In genomic region chr5:21419383-21419782, GRCh38 we compare ENCODE assay signal across 23 cellular contexts.
DNase-seq lines count a peak whose midpoint lies in the region; TF ChIP-seq lines count a peak whose summit lies in the region.
"Had no signal": no experiment of that assay in that cellular context is flagged by ENCODE, and none has a peak within 500 bp of the region (broad histone marks: within the 10 kb centered on the region; RNA-seq: fewer than 3 reads in every experiment).

No MANE protein-coding gene starts in this region.

- in situ Hi-C loops in SK-MEL-5 (cut with HindIII; ENCODE audit: low pct_unique_long_range_greater_than_20kb, low sequenced_read_pairs): no loop called here
- in situ Hi-C loops in GM23248 (cut with MboI): no loop called here

- no peak overlapping the region for H3K9ac ChIP-seq in neural progenitor cell
- H3K9ac ChIP-seq in GM23248: no peak overlapping the region

- no peak overlapping the region for H3K27ac Mint-ChIP-seq in neural progenitor cell
- H3K27ac Mint-ChIP-seq: B cell; CD14-positive monocyte; CD8-positive, alpha-beta memory T cell; T-helper 17 cell had no signal

- no peaks in the 10 kb centered on the region for H3K36me3 Mint-ChIP-seq in neural progenitor cell
- H3K36me3 Mint-ChIP-seq: CD14-positive monocyte; CD8-positive, alpha-beta memory T cell had no signal

- H3F3A ChIP-seq in neural progenitor cell (ENCODE audit: low read depth) (no peaks in the 10 kb centered on the region), GM23248 (ENCODE audit: insufficient read depth) (no peaks in the 10 kb centered on the region)

- H3K4me3 ChIP-seq in neural progenitor cell (no peak overlapping the region), MG63 (no peak overlapping the region), GM23248 (no peak overlapping the region)
- H3K4me3 ChIP-seq: GM12878, SK-N-MC had no signal

- H3K9me3 ChIP-seq in neural progenitor cell (ENCODE audit: low read depth) (no peaks in the 10 kb centered on the region), MG63 (no peaks in the 10 kb centered on the region), GM23248 (ENCODE audit: low read depth) (no peaks in the 10 kb centered on the region)

- peak; percentile 4 for TF ChIP-seq CTCF in GM12873 (IDR thresholded peaks at IDR 0.05; ENCODE audit: insufficient read depth, low read depth, low read length, missing control alignments)
- TF ChIP-seq CTCF in neural progenitor cell (IDR thresholded peaks at IDR 0.05): peak; percentile 11

- H3K4me2 ChIP-seq in neural progenitor cell (no peak overlapping the region), GM23248 (ENCODE audit: unreplicated experiment) (no peak overlapping the region)

- no peak overlapping the region for H3K4me3 Mint-ChIP-seq in neural progenitor cell
- H3K4me3 Mint-ChIP-seq: B cell; CD14-positive monocyte; CD8-positive, alpha-beta memory T cell; T-helper 17 cell had no signal

- no peaks in the 10 kb centered on the region for H3K4me1 Mint-ChIP-seq in neural progenitor cell
- H3K4me1 Mint-ChIP-seq: B cell; CD14-positive monocyte; CD8-positive, alpha-beta memory T cell; T-helper 17 cell had no signal

- no peaks in the 10 kb centered on the region for H3K27me3 ChIP-seq in neural progenitor cell
- no peaks in the 10 kb centered on the region for H3K27me3 ChIP-seq in MG63
- no peaks in the 10 kb centered on the region for H3K27me3 ChIP-seq in GM23248 (replicated peaks; ENCODE audit: insufficient read depth)

- no peaks in the 10 kb centered on the region for H3K79me2 ChIP-seq in neural progenitor cell (ENCODE audit: low read depth)
- H3K79me2 ChIP-seq in GM23248 (ENCODE audit: insufficient read depth): no peaks in the 10 kb centered on the region

- no peaks in the 10 kb centered on the region for H3K9me2 ChIP-seq in GM23248 (ENCODE audit: insufficient read depth)

- H3K36me3 ChIP-seq in neural progenitor cell (no peaks in the 10 kb centered on the region), MG63 (no peaks in the 10 kb centered on the region), GM23248 (ENCODE audit: low read depth) (no peaks in the 10 kb centered on the region)

- peak; percentile 4 for DNase-seq in HT-29 (ENCODE audit: low spot score)
- DNase-seq in SK-MEL-5 (ENCODE audit: low read depth, low spot score): peak; percentile 29
- no peak for DNase-seq in neural progenitor cell (ENCODE audit: low spot score)
- no peak for DNase-seq in activated gamma-delta T cell treated with Interleukin-2 at 50 U/mL for 16 hours
- no peak for DNase-seq in MG63
- DNase-seq in GM23248: no peak
- DNase-seq: CD8-positive, alpha-beta memory T cell; GOT3; Karpas-422; NCI-H1105 treated with DMSO at 0.1 percent for 48 hours; NCI-H146; NCI-H1930; NCI-H2107; NCI-H446; NCI-H524 treated with DMSO at 0.1 percent for 48 hours; NCI-H774; SHP77 treated with DMSO at 0.1 percent for 48 hours; T-helper 17 cell had no signal

- no peaks in the 10 kb centered on the region for H3K9me3 Mint-ChIP-seq in neural progenitor cell

- H4K20me1 ChIP-seq in neural progenitor cell (ENCODE audit: low read depth) (no peaks in the 10 kb centered on the region), GM23248 (ENCODE audit: insufficient read depth) (no peaks in the 10 kb centered on the region)

- H3K4me1 ChIP-seq in neural progenitor cell: no peaks in the 10 kb centered on the region
- no peaks in the 10 kb centered on the region for H3K4me1 ChIP-seq in GM23248 (ENCODE audit: insufficient read depth)

- H2AFZ ChIP-seq in neural progenitor cell (replicated peaks): no peak overlapping the region
- no peak overlapping the region for H2AFZ ChIP-seq in GM23248

- H3K27me3 Mint-ChIP-seq in neural progenitor cell (ENCODE audit: insufficient read depth, low read depth): peaks cover 2% of the 10 kb centered on the region
- H3K27me3 Mint-ChIP-seq: B cell; CD8-positive, alpha-beta memory T cell; T-helper 17 cell had no signal

- H3K27ac ChIP-seq in neural progenitor cell (no peak overlapping the region), GM23248 (no peak overlapping the region)
- H3K27ac ChIP-seq: SK-N-MC had no signal

Comparison
In these comparisons a context has a peak if more than half of its experiments do, and no peak if none do; other contexts are left out.
1. DNase-seq: peak in HT-29 (single experiment) and SK-MEL-5 (single experiment); none in neural progenitor cell (single experiment), activated gamma-delta T cell treated with Interleukin-2 at 50 U/mL for 16 hours (single experiment), MG63 (single experiment) and GM23248 (single experiment).